ENCODE assay signal across 15 cellular contexts in genomic region chr11:109424893-109425292, GRCh38. TPM values are rescaled to one million over a fixed set of nuclear protein-coding genes. Genes with fewer than 3 reads are reported as not detected.
A peak's percentile ranks its signal among the peaks of the same experiment; 100 is the strongest.
DNase-seq lines count a peak whose midpoint lies in the region; ATAC-seq, FAIRE-seq and TF ChIP-seq lines count a peak whose summit lies in the region.
"Had no signal": no experiment of that assay in that cellular context is flagged by ENCODE, and none has a peak within 500 bp of the region (broad histone marks: within the 10 kb centered on the region; RNA-seq: fewer than 3 reads in every experiment).

No MANE protein-coding gene starts in this region.

- H3K36me3 ChIP-seq in GM23338 (ENCODE audit: insufficient read depth), result no peaks in the 10 kb centered on the region; the same call in 1 of the 2 replicates
- H3K36me3 ChIP-seq in pancreas, result no peaks in the 10 kb centered on the region
- H3K36me3 ChIP-seq: brain microvascular endothelial cell had no signal

- no peaks in the 10 kb centered on the region for H3K79me2 ChIP-seq in GM23338 (replicated peaks; ENCODE audit: insufficient read depth)

- peaks cover 35% of the 10 kb centered on the region for H3K27me3 Mint-ChIP-seq in GM23338 (ENCODE audit: insufficient read depth, low read depth, poor library complexity)

- peaks cover 8% of the 10 kb centered on the region for H3K4me1 Mint-ChIP-seq in GM23338
- H3K4me1 Mint-ChIP-seq: T-helper 17 cell had no signal

- no peaks in the 10 kb centered on the region for H3K9me2 ChIP-seq in GM23338 (ENCODE audit: insufficient read depth)

- H3K27ac Mint-ChIP-seq in GM23338, result no peak overlapping the region
- H3K27ac Mint-ChIP-seq: naive thymus-derived CD8-positive, alpha-beta T cell; T-helper 17 cell had no signal

- H3K9me3 Mint-ChIP-seq in GM23338, result no peaks in the 10 kb centered on the region

- H3K27me3 ChIP-seq in GM23338 (ENCODE audit: insufficient read depth), result peaks cover 49% of the 10 kb centered on the region
- peaks cover 0 to 29% (median 3%) of the 10 kb centered on the region in 4 donors for H3K27me3 ChIP-seq in pancreas

- no peak for TF ChIP-seq POLR2A in NB4 (IDR thresholded peaks at IDR 0.05; ENCODE audit: extremely low read depth, insufficient read length)

- H3K4me3 ChIP-seq in GM23338 (no peak overlapping the region), NB4 (ENCODE audit: low read depth, low read length) (no peak overlapping the region), pancreas (no peak overlapping the region)

- intact Hi-C loops in pancreas (cut with DNase I), result no loop called here

- DNase-seq in GM23338 (ENCODE audit: low spot score), result peak; percentile 91
- peak; percentile 43 for DNase-seq in NB4 (ENCODE audit: low read depth)
- DNase-seq in dermis blood vessel endothelial cell, result peak; percentile 18
- peak in 4 of 6 donors; percentile 38 to 66 (median 46) for DNase-seq in pancreas
- no peak for DNase-seq in mesenteric fat pad (ENCODE audit: low spot score)
- no peak for DNase-seq in D341Med (ENCODE audit: low spot score)
- no peak for DNase-seq in NCI-H2029 treated with DMSO at 0.1 percent for 48 hours (lab: John Stamatoyannopoulos, UW)
- DNase-seq: activated T-cell treated with anti-CD3 and anti-CD28 coated beads, Interleukin-2, amount 50 U/mL, for 1 hour; brain microvascular endothelial cell; naive thymus-derived CD8-positive, alpha-beta T cell; NCI-H1694; stimulated activated naive B cell treated with anti-CD40 and anti-IgM and Interleukin-4, amounts not matched to agents 10 μg/mL and 1 μg/mL and 100 μg/mL, for 72 hours; T-helper 17 cell had no signal

- TF ChIP-seq CTCF in GM23338 (conservative IDR thresholded peaks at IDR 0.05; ENCODE audit: low read depth in 2 of 2) (no peak), NB4 (IDR thresholded peaks at IDR 0.05; ENCODE audit: low read depth, low read length) (no peak), pancreas (IDR thresholded peaks at IDR 0.05) (no peak)

- no peak overlapping the region for H3K4me2 ChIP-seq in GM23338

- ATAC-seq in GM23338 (no peak), pancreas (peak in 2 of 4 donors; percentile 58 to 68)
- ATAC-seq: esophagus mucosa; naive thymus-derived CD8-positive, alpha-beta T cell; stimulated activated naive B cell treated with anti-CD40 and anti-IgM and Interleukin-4, amounts not matched to agents 10 μg/mL and 1 μg/mL and 100 μg/mL, for 72 hours; T-helper 17 cell had no signal

- no peaks in the 10 kb centered on the region for H3K36me3 Mint-ChIP-seq in GM23338 (ENCODE audit: low read depth)
- H3K36me3 Mint-ChIP-seq: stimulated activated naive B cell treated with anti-CD40 and anti-IgM and Interleukin-4, amounts not matched to agents 10 μg/mL and 1 μg/mL and 100 μg/mL, for 72 hours had no signal

- H2AFZ ChIP-seq in GM23338, result no peak overlapping the region

- no peak overlapping the region for H3K4me3 Mint-ChIP-seq in GM23338
- H3K4me3 Mint-ChIP-seq: stimulated activated naive B cell treated with anti-CD40 and anti-IgM and Interleukin-4, amounts not matched to agents 10 μg/mL and 1 μg/mL and 100 μg/mL, for 72 hours; T-helper 17 cell had no signal

- H3K27ac ChIP-seq in GM23338 (ENCODE audit: low read depth) (no peak overlapping the region), pancreas (no peak overlapping the region)
- H3K27ac ChIP-seq: brain microvascular endothelial cell had no signal

- no peak for FAIRE-seq in pancreas (lab: Jason Lieb, UNC)
- FAIRE-seq: GM18507 had no signal

- peaks cover 13% of the 10 kb centered on the region; the same call in 1 of the 2 replicates for H4K20me1 ChIP-seq in GM23338 (replicated peaks; ENCODE audit: insufficient read depth)

- H3F3A ChIP-seq in GM23338 (replicated peaks; ENCODE audit: low read depth), result no peaks in the 10 kb centered on the region

- H3K4me1 ChIP-seq in GM23338 (ENCODE audit: insufficient read depth) (no peaks in the 10 kb centered on the region; the same call in 1 of the 2 replicates), pancreas (peaks cover 0 to 4% (median 0%) of the 10 kb centered on the region in 3 donors)

- WGBS in pancreas, 2 donors, result 6 to 7% methylated on average over 10 of the region's 10 CpGs

- H3K9me3 ChIP-seq in pancreas, result no peaks in the 10 kb centered on the region

TF ChIP-seq in GM23338, 12 proteins besides CTCF, POLR2A, EP300 and RAD21 (continues in another document):
- TF ChIP-seq ZNF331 (CRISPR knock-in tag; IDR thresholded peaks at IDR 0.05; ENCODE audit: low read depth), result no peak
- TF ChIP-seq ZNF462 (CRISPR knock-in tag; IDR thresholded peaks at IDR 0.05), result no peak
- TF ChIP-seq EZH2 (IDR thresholded peaks at IDR 0.05; ENCODE audit: low read depth, unreplicated experiment), result no peak
- TF ChIP-seq ETS1 (IDR thresholded peaks at IDR 0.05), result no peak
- no peak for TF ChIP-seq STAT1 (IDR thresholded peaks at IDR 0.05; ENCODE audit: unreplicated experiment)
- TF ChIP-seq ZNF114 (CRISPR knock-in tag; IDR thresholded peaks at IDR 0.05), result no peak

RNA-seq across cellular contexts. Expression of gene C11orf87, which starts 2.9 kb away (rescaled TPM):
- 0.31 and 0.56 TPM in 2 replicates for total RNA-seq in GM23338 (2014; rRNA removed; shearing (Covaris generic))
- polyA plus RNA-seq in GM23338 (2016; fragmentation: Nextera tagmentation; extraction: Ambion mirVana), result 0.40 and 0.50 TPM in 2 replicates
- not detected in 2 replicates for total RNA-seq in dermis blood vessel endothelial cell
- not detected for total RNA-seq in pancreas
- not detected for polyA plus RNA-seq in pancreas
- not detected for total RNA-seq in mesenteric fat pad
- total RNA-seq: naive thymus-derived CD8-positive, alpha-beta T cell had no signal
- polyA plus RNA-seq: naive thymus-derived CD8-positive, alpha-beta T cell had no signal

Comparison
In these comparisons a context has a peak if more than half of its experiments do, and no peak if none do; other contexts are left out.
1. DNase-seq: peak in GM23338 (single experiment), NB4 (single experiment), dermis blood vessel endothelial cell (single experiment) and pancreas (4 of 6); none in mesenteric fat pad (single experiment), D341Med (single experiment) and NCI-H2029 treated with DMSO at 0.1 percent for 48 hours (single experiment).